Comparison of ENCODE assay signal across 8 cellular contexts in the genomic region with DNA sequence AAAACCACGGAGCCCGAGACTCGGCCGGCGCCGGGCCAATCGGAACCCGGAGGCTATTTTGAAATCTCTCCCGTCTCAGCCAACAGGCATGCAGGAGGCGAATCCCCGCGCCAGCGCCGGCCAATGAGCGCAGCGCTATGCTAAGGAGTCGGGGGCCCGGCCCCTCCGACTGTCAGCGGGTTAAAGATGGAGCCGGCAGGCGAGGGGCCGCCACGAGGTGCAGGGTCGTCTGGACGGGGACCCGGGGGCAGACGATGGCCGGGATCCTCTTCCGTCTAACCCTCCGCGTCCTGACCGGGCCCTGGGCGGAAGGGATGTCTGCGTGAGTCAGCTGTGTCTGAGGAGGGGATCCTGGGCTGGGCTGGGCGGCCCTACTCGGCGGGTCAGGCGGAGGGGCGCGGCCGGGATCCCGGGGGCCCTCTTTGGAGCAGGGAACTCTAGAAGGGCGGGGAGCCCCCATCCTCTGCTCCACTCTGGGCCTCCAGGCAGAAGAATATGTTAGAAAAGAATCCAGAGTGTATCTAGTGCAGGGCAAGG. TPM values are rescaled to one million over a fixed set of nuclear protein-coding genes. Genes with fewer than 3 reads are reported as not detected.
DNase-seq lines count a peak whose midpoint lies in the region; ATAC-seq and TF ChIP-seq lines count a peak whose summit lies in the region.

No MANE protein-coding gene starts in this region.

- DNase-seq in AG09319 (ENCODE audit: extremely low read depth, low read depth) (peak; percentile 45), NCI-H446 (lab: John Stamatoyannopoulos, UW) (peak; percentile 90 to 96), cerebellum (ENCODE audit: low spot score) (peak; percentile 89), left colon (peak; percentile 85 to 91)
- DNase-seq in stimulated activated CD4-positive, alpha-beta T cell treated with anti-CD3 and anti-CD28 coated beads, Interleukin-1b, Interleukin-23, amount 100 ng/mL, for 1 hour (ENCODE audit: low read depth in 2 of 2), result peak; percentile 38 to 65

- intact Hi-C loops in left colon (cut with DNase I, micrococcal nuclease), result no loop called here

- peak; percentile 60 for ATAC-seq in GM18873 (IDR thresholded peaks at IDR 0.05; ENCODE audit: low FRiP score, unreplicated experiment)
- ATAC-seq in HG03103 (IDR thresholded peaks at IDR 0.05; ENCODE audit: low read depth, unreplicated experiment), result peak; percentile 83
- ATAC-seq in activated CD4-positive, CD25-positive, alpha-beta regulatory T cell treated with anti-CD3 and anti-CD28 coated beads, Interleukin-2, amount 50 U/mL, for 24 hours, result peak; percentile 98
- ATAC-seq in left colon, result peak; percentile 94

- TF ChIP-seq CTCF in AG09319 (IDR thresholded peaks at IDR 0.05; ENCODE audit: low read depth, low read length), result no peak

RNA-seq across cellular contexts. Expression of a gene that starts 10.0 kb away (rescaled TPM):
- 5.0 TPM for total RNA-seq in cerebellum
- 10 to 100 TPM; 29.0 to 46.5 TPM for total RNA-seq in left colon

RNA-seq across cellular contexts. Expression of a gene that starts 13.7 kb away (rescaled TPM):
- 32.3 TPM for total RNA-seq in cerebellum
- 10 to 100 TPM; 48.0 to 60.5 TPM for total RNA-seq in left colon

RNA-seq across cellular contexts. Expression of a gene that starts 19.5 kb away (rescaled TPM):
- total RNA-seq in cerebellum, result 0.45 TPM
- total RNA-seq in left colon, result under 1 TPM; 0.49 to 0.53 TPM

RNA-seq across cellular contexts. Expression of a gene that starts 22.3 kb away (rescaled TPM):
- total RNA-seq in cerebellum, result 4.2 TPM
- total RNA-seq in left colon, result 10 to 100 TPM; 18.9 to 23.2 TPM

Comparison
In these comparisons a context has a peak if more than half of its experiments do, and no peak if none do; other contexts are left out.
1. Peak in every context shown above with its lines: DNase-seq and ATAC-seq.